1 cellular context compared by ENCODE assay signal in genomic region chr9:133386338-133386737, GRCh38.
A peak's percentile ranks its signal among the peaks of the same experiment; 100 is the strongest.
TF ChIP-seq lines count a peak whose summit lies in the region.

No MANE protein-coding gene starts in this region.

TF ChIP-seq in HepG2, 621 proteins besides CTCF, POLR2A, EP300 and RAD21 (continues in another document):
- TF ChIP-seq TFE3 (CRISPR knock-in tag; IDR thresholded peaks at IDR 0.05) (peak; percentile 74), HNF1B (CRISPR knock-in tag; IDR thresholded peaks at IDR 0.05) (peak; percentile 75), ZNF343 (CRISPR knock-in tag; IDR thresholded peaks at IDR 0.05) (no peak), ZNF691 (CRISPR knock-in tag; IDR thresholded peaks at IDR 0.05; ENCODE audit: borderline replicate concordance, low read depth) (peak; percentile 41; the same call in 1 of the 2 replicates), HOXD1 (CRISPR knock-in tag; IDR thresholded peaks at IDR 0.05) (peak; percentile 36; the same call in 1 of the 2 replicates), BCL3 (CRISPR knock-in tag; IDR thresholded peaks at IDR 0.05) (peak; percentile 64; the same call in 1 of the 2 replicates), ZNF501 (CRISPR knock-in tag; IDR thresholded peaks at IDR 0.05) (peak; percentile 39; the same call in 1 of the 2 replicates), ZNF660 (CRISPR knock-in tag; IDR thresholded peaks at IDR 0.05; ENCODE audit: borderline replicate concordance, low read depth) (no peak), ZNF709 (CRISPR knock-in tag; IDR thresholded peaks at IDR 0.05) (peak; percentile 31; the same call in 1 of the 2 replicates), SNAI1 (CRISPR knock-in tag; IDR thresholded peaks at IDR 0.05; ENCODE audit: borderline replicate concordance) (no peak), ZNF333 (CRISPR knock-in tag; IDR thresholded peaks at IDR 0.05; ENCODE audit: borderline replicate concordance) (0 out of 2 replicates have a peak, but pooled peaks have one; percentile 20), ZNF232 (CRISPR knock-in tag; IDR thresholded peaks at IDR 0.05; ENCODE audit: borderline replicate concordance) (0 out of 2 replicates have a peak, but pooled peaks have one; percentile 84), KDM2A (CRISPR knock-in tag; IDR thresholded peaks at IDR 0.05; ENCODE audit: borderline replicate concordance, low read depth) (peak; percentile 75; the same call in 1 of the 2 replicates), ZNF687 (CRISPR knock-in tag; IDR thresholded peaks at IDR 0.05) (peak; percentile 96), FOXP1 (IDR thresholded peaks at IDR 0.05) (no peak), FOXP1 (CRISPR knock-in tag; IDR thresholded peaks at IDR 0.05) (peak; percentile 26; the same call in 1 of the 2 replicates), USF2 (IDR thresholded peaks at IDR 0.05; ENCODE audit: low read depth, low read length) (0 out of 2 replicates have a peak, but pooled peaks have one; percentile 11), USF2 (CRISPR knock-in tag; IDR thresholded peaks at IDR 0.05; ENCODE audit: borderline replicate concordance) (peak; percentile 64; the same call in 1 of the 2 replicates), ZNF597 (CRISPR knock-in tag; IDR thresholded peaks at IDR 0.05) (0 out of 2 replicates have a peak, but pooled peaks have one; percentile 51), TFDP1 (CRISPR knock-in tag; IDR thresholded peaks at IDR 0.05; ENCODE audit: borderline replicate concordance) (peak; percentile 26; the same call in 1 of the 2 replicates), ZNF264 (CRISPR knock-in tag; IDR thresholded peaks at IDR 0.05) (peak; percentile 81; the same call in 1 of the 2 replicates), RCOR2 (CRISPR knock-in tag; IDR thresholded peaks at IDR 0.05) (0 out of 2 replicates have a peak, but pooled peaks have one; percentile 15), HNF4G (IDR thresholded peaks at IDR 0.05; ENCODE audit: borderline replicate concordance, low read depth, low read length) (no peak), HNF4G (CRISPR knock-in tag; IDR thresholded peaks at IDR 0.05; ENCODE audit: borderline replicate concordance, low read depth) (no peak), ZBTB43 (CRISPR knock-in tag; conservative IDR thresholded peaks at IDR 0.05) (0 out of 2 replicates have a peak, but pooled peaks have one; percentile 46), ZSCAN25 (CRISPR knock-in tag; IDR thresholded peaks at IDR 0.05) (peak; percentile 42; the same call in 1 of the 2 replicates), TBX2 (CRISPR knock-in tag; IDR thresholded peaks at IDR 0.05; ENCODE audit: borderline replicate concordance) (peak; percentile 42; the same call in 1 of the 2 replicates), IKZF1 (IDR thresholded peaks at IDR 0.05) (no peak), ISL2 (CRISPR knock-in tag; IDR thresholded peaks at IDR 0.05) (no peak), NFKB2 (CRISPR knock-in tag; IDR thresholded peaks at IDR 0.05; ENCODE audit: borderline replicate concordance) (peak; percentile 80; the same call in 1 of the 2 replicates), TFAP4 (IDR thresholded peaks at IDR 0.05; ENCODE audit: borderline replicate concordance, low read depth) (peak; percentile 96), ZNF121 (CRISPR knock-in tag; IDR thresholded peaks at IDR 0.05) (peak; percentile 89), GATAD2A (CRISPR knock-in tag; IDR thresholded peaks at IDR 0.05) (peak; percentile 75), ARNTL (CRISPR knock-in tag; IDR thresholded peaks at IDR 0.05) (peak; percentile 67; the same call in 1 of the 2 replicates), IRF2 (CRISPR knock-in tag; IDR thresholded peaks at IDR 0.05) (0 out of 2 replicates have a peak, but pooled peaks have one; percentile 52), MAZ (IDR thresholded peaks at IDR 0.05; ENCODE audit: borderline replicate concordance, low read depth, low read length) (no peak), MAZ (CRISPR knock-in tag; IDR thresholded peaks at IDR 0.05; ENCODE audit: low read depth) (no peak), MED1 (CRISPR knock-in tag; IDR thresholded peaks at IDR 0.05) (peak; percentile 77), MYC (CRISPR knock-in tag; IDR thresholded peaks at IDR 0.05; ENCODE audit: borderline replicate concordance) (peak; percentile 71), SALL1 (CRISPR knock-in tag; IDR thresholded peaks at IDR 0.05) (peak; percentile 69), SAP130 (CRISPR knock-in tag; IDR thresholded peaks at IDR 0.05; ENCODE audit: low read depth) (peak; percentile 76), MLX (CRISPR knock-in tag; IDR thresholded peaks at IDR 0.05) (peak; percentile 85)
